In genomic region chr2:3647246-3647645, GRCh38 we compare ENCODE assay signal across 30 cellular contexts. TPM values are rescaled to one million over a fixed set of nuclear protein-coding genes. Genes with fewer than 3 reads are reported as not detected.
DNase-seq lines count a peak whose midpoint lies in the region; ATAC-seq and TF ChIP-seq lines count a peak whose summit lies in the region.
"Had no signal": no experiment of that assay in that cellular context is flagged by ENCODE, and none has a peak within 500 bp of the region (broad histone marks: within the 10 kb centered on the region; RNA-seq: fewer than 3 reads in every experiment).

No MANE protein-coding gene starts in this region.

- H3K4me1 Mint-ChIP-seq in brain (peaks cover 35% of the 10 kb centered on the region), chondrocyte (ENCODE audit: low read depth) (peaks cover 12% of the 10 kb centered on the region), neural progenitor cell (peaks cover 21% of the 10 kb centered on the region)
- peaks cover 11% of the 10 kb centered on the region for H3K4me1 Mint-ChIP-seq in activated naive CD8-positive, alpha-beta T cell treated with anti-CD3 and anti-CD28 coated beads for 36 hours

- intact Hi-C loops in posterior vena cava (cut with DNase I), result no loop called here

- H4K20me1 ChIP-seq in neural progenitor cell (ENCODE audit: low read depth), result no peaks in the 10 kb centered on the region
- H4K20me1 ChIP-seq: BLaER1 had no signal

- peaks cover 12% of the 10 kb centered on the region for H3F3A ChIP-seq in neural progenitor cell (ENCODE audit: low read depth)

- no peak overlapping the region for H3K9ac ChIP-seq in neural progenitor cell
- H3K9ac ChIP-seq: BLaER1 had no signal

- H3K79me2 ChIP-seq in neural progenitor cell (ENCODE audit: low read depth), result no peaks in the 10 kb centered on the region

- no peak overlapping the region for H3K4me2 ChIP-seq in neural progenitor cell

- H3K4me3 Mint-ChIP-seq in brain (no peak overlapping the region), chondrocyte (ENCODE audit: unreplicated experiment) (no peak overlapping the region), neural progenitor cell (peak overlapping the region; percentile 38)
- no peak overlapping the region for H3K4me3 Mint-ChIP-seq in activated naive CD8-positive, alpha-beta T cell treated with anti-CD3 and anti-CD28 coated beads for 36 hours
- H3K4me3 Mint-ChIP-seq: CD14-positive monocyte; CD4-positive, alpha-beta memory T cell; CD4-positive, CD25-positive, alpha-beta regulatory T cell; CD8-positive, alpha-beta memory T cell had no signal

- H3K4me3 ChIP-seq in neural progenitor cell, result no peak overlapping the region
- H3K4me3 ChIP-seq: BLaER1, GM12878 had no signal

- H3K36me3 Mint-ChIP-seq in brain (no peaks in the 10 kb centered on the region), chondrocyte (ENCODE audit: low read depth) (no peaks in the 10 kb centered on the region), neural progenitor cell (no peaks in the 10 kb centered on the region)
- H3K36me3 Mint-ChIP-seq in activated naive CD8-positive, alpha-beta T cell treated with anti-CD3 and anti-CD28 coated beads for 36 hours, result no peaks in the 10 kb centered on the region
- H3K36me3 Mint-ChIP-seq: CD14-positive monocyte; CD4-positive, CD25-positive, alpha-beta regulatory T cell; CD8-positive, alpha-beta memory T cell had no signal

- no peaks in the 10 kb centered on the region for H3K27me3 ChIP-seq in neural progenitor cell
- H3K27me3 ChIP-seq: BE2C, BLaER1 had no signal

- H3K27me3 Mint-ChIP-seq in brain, result peaks cover 5% of the 10 kb centered on the region
- peaks cover 11% of the 10 kb centered on the region for H3K27me3 Mint-ChIP-seq in chondrocyte (ENCODE audit: low read depth)
- peaks cover 9% of the 10 kb centered on the region for H3K27me3 Mint-ChIP-seq in neural progenitor cell (ENCODE audit: insufficient read depth, low read depth)
- H3K27me3 Mint-ChIP-seq in activated naive CD8-positive, alpha-beta T cell treated with anti-CD3 and anti-CD28 coated beads for 36 hours, result no peaks in the 10 kb centered on the region
- H3K27me3 Mint-ChIP-seq: CD4-positive, CD25-positive, alpha-beta regulatory T cell had no signal

- no peak for ATAC-seq in GM21447 (IDR thresholded peaks at IDR 0.05; ENCODE audit: unreplicated experiment)
- ATAC-seq: GM12878 had no signal

- no peak overlapping the region for H3K27ac ChIP-seq in neural progenitor cell
- H3K27ac ChIP-seq: BLaER1 had no signal

- DNase-seq in chondrocyte (ENCODE audit: low spot score) (peak; percentile 86), neural progenitor cell (ENCODE audit: low spot score) (no peak), posterior vena cava (ENCODE audit: low spot score) (peak; percentile 78), NCI-H146 (lab: John Stamatoyannopoulos, UW) (no peak), T-helper 1 cell (no peak)
- DNase-seq in activated naive CD8-positive, alpha-beta T cell treated with anti-CD3 and anti-CD28 coated beads for 36 hours, result no peak
- DNase-seq: 8988T; ACHN; BE2C; C1 segment of cervical spinal cord; CD4-positive, alpha-beta memory T cell; CD4-positive, CD25-positive, alpha-beta regulatory T cell; CD8-positive, alpha-beta memory T cell; COR-L47; DMS 273 treated with DMSO at 0.1 percent for 48 hours; DMS153; DMS53; DMS79; DND-41; EL; GDM1 had no signal

- no peaks in the 10 kb centered on the region for H3K36me3 ChIP-seq in neural progenitor cell
- H3K36me3 ChIP-seq: BLaER1 had no signal

- H3K27ac Mint-ChIP-seq in brain (peak overlapping the region in 3 of 5 experiments; percentile 59 to 95 (median 60)), chondrocyte (ENCODE audit: unreplicated experiment) (no peak overlapping the region), neural progenitor cell (no peak overlapping the region)
- no peak overlapping the region for H3K27ac Mint-ChIP-seq in activated naive CD8-positive, alpha-beta T cell treated with anti-CD3 and anti-CD28 coated beads for 36 hours
- H3K27ac Mint-ChIP-seq: CD14-positive monocyte; CD4-positive, alpha-beta memory T cell; CD4-positive, CD25-positive, alpha-beta regulatory T cell had no signal

- H3K9me3 ChIP-seq in neural progenitor cell (ENCODE audit: low read depth), result no peaks in the 10 kb centered on the region
- H3K9me3 ChIP-seq: BE2C, BLaER1 had no signal

- no peak for TF ChIP-seq CTCF in brain (conservative IDR thresholded peaks at IDR 0.05)
- TF ChIP-seq CTCF in chondrocyte (IDR thresholded peaks at IDR 0.05), result no peak
- no peak for TF ChIP-seq CTCF in neural progenitor cell (IDR thresholded peaks at IDR 0.05)

- H3K9me3 Mint-ChIP-seq in brain, result peaks cover 0 to 5% (median 0%) of the 10 kb centered on the region in 5 experiments
- no peaks in the 10 kb centered on the region for H3K9me3 Mint-ChIP-seq in chondrocyte (ENCODE audit: low read depth)
- peaks cover 1% of the 10 kb centered on the region for H3K9me3 Mint-ChIP-seq in neural progenitor cell
- no peaks in the 10 kb centered on the region for H3K9me3 Mint-ChIP-seq in activated naive CD8-positive, alpha-beta T cell treated with anti-CD3 and anti-CD28 coated beads for 36 hours
- H3K9me3 Mint-ChIP-seq: CD4-positive, alpha-beta memory T cell; CD4-positive, CD25-positive, alpha-beta regulatory T cell; CD8-positive, alpha-beta memory T cell had no signal

- no peak overlapping the region for H2AFZ ChIP-seq in neural progenitor cell (replicated peaks)

- H3K4me1 ChIP-seq in neural progenitor cell, result peaks cover 10% of the 10 kb centered on the region

RNA-seq across cellular contexts. Expression of gene ALLC, which starts 10.8 kb away (rescaled TPM):
- polyA plus RNA-seq in brain (ENCODE audit: insufficient read depth, low read depth, low replicate concordance), result not detected
- total RNA-seq in chondrocyte, result not detected in 3 replicates
- not detected in 2 replicates for total RNA-seq in neural progenitor cell (ENCODE audit: low replicate concordance)
- not detected for total RNA-seq in posterior vena cava
- not detected for total RNA-seq in activated naive CD8-positive, alpha-beta T cell treated with anti-CD3 and anti-CD28 coated beads for 36 hours
- total RNA-seq: A673; CD4-positive, alpha-beta memory T cell; CD4-positive, CD25-positive, alpha-beta regulatory T cell; CD8-positive, alpha-beta memory T cell; G401; GM12878 had no signal
- polyA plus RNA-seq: AG04450; CD14-positive monocyte; CD4-positive, alpha-beta memory T cell; CD4-positive, CD25-positive, alpha-beta regulatory T cell; CD8-positive, alpha-beta memory T cell had no signal

RNA-seq across cellular contexts. Expression of gene COLEC11, which starts 52.3 kb away (rescaled TPM):
- 3.8 TPM for polyA plus RNA-seq in brain (ENCODE audit: insufficient read depth, low read depth, low replicate concordance)
- not detected in 3 replicates for total RNA-seq in chondrocyte
- not detected in 2 replicates for total RNA-seq in neural progenitor cell (ENCODE audit: low replicate concordance)
- 1 to 10 TPM in 1 of 2 donors, under 1 TPM in 1; 0.71 to 3.8 TPM for total RNA-seq in posterior vena cava
- total RNA-seq in activated naive CD8-positive, alpha-beta T cell treated with anti-CD3 and anti-CD28 coated beads for 36 hours, result under 1 TPM; 0.52 to 0.86 TPM
- total RNA-seq: CD4-positive, alpha-beta memory T cell; CD4-positive, CD25-positive, alpha-beta regulatory T cell; Daoy had no signal
- polyA plus RNA-seq: CD14-positive monocyte; CD4-positive, CD25-positive, alpha-beta regulatory T cell; CD8-positive, alpha-beta memory T cell had no signal

RNA-seq across cellular contexts. Expression of gene DCDC2C, which starts 56.1 kb away (rescaled TPM):
- not detected for polyA plus RNA-seq in brain (ENCODE audit: insufficient read depth, low read depth, low replicate concordance)
- not detected in 3 replicates for total RNA-seq in chondrocyte
- total RNA-seq in neural progenitor cell (ENCODE audit: low replicate concordance), result not detected in 2 replicates
- not detected for total RNA-seq in posterior vena cava
- total RNA-seq in activated naive CD8-positive, alpha-beta T cell treated with anti-CD3 and anti-CD28 coated beads for 36 hours, result not detected
- total RNA-seq: CD4-positive, alpha-beta memory T cell; CD4-positive, CD25-positive, alpha-beta regulatory T cell; CD8-positive, alpha-beta memory T cell; Daoy; G401; GM12878 had no signal
- polyA plus RNA-seq: AG04450; CD14-positive monocyte; CD4-positive, alpha-beta memory T cell; CD4-positive, CD25-positive, alpha-beta regulatory T cell; CD8-positive, alpha-beta memory T cell; GM12878 had no signal

Comparison
In these comparisons a context has a peak if more than half of its experiments do, and no peak if none do; other contexts are left out.
1. H3K27ac Mint-ChIP-seq: peak in brain (3 of 5); none in chondrocyte (single experiment), neural progenitor cell (single experiment) and activated naive CD8-positive, alpha-beta T cell treated with anti-CD3 and anti-CD28 coated beads for 36 hours (single experiment).
2. DNase-seq: peak in chondrocyte (single experiment) and posterior vena cava (single experiment); none in neural progenitor cell (single experiment), activated naive CD8-positive, alpha-beta T cell treated with anti-CD3 and anti-CD28 coated beads for 36 hours (single experiment), NCI-H146 (single experiment) and T-helper 1 cell (0 of 5).